ENCODE assay signal across 8 cellular contexts in the genomic region with DNA sequence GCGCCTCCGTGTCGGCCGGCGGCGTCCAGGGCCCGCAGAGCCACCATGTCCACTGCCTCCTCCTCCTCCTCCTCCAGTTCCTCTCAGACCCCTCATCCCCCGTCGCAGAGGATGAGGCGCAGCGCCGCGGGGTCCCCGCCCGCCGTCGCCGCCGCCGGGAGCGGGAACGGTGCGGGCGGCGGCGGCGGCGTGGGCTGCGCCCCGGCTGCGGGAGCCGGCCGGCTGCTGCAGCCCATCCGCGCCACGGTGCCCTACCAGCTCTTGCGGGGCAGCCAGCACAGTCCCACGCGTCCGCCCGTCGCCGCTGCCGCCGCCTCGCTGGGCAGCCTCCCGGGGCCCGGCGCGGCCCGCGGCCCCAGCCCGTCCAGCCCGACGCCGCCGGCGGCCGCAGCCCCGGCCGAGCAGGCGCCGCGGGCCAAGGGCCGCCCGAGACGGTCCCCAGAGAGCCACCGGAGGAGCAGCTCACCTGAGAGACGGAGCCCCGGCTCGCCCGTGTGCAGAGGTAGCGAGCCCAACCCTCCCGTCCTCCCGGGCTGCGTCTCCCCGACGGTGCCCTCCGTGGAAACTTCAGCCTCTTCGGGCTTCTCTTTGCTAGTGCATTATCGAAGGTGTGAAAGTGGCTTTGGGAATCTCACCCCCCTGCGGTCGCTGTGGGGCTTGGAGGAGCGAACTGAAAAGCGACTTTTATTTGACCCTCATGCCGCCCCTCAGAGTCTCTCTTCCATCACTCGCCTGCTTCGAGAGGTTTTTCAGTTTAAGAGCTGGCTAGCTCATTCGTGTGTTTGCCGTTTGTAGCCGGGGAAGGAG. TPM values are rescaled to one million over a fixed set of nuclear protein-coding genes. Genes with fewer than 3 reads are reported as not detected.
DNase-seq lines count a peak whose midpoint lies in the region; ATAC-seq and TF ChIP-seq lines count a peak whose summit lies in the region.

No MANE protein-coding gene starts in this region.

- no peak overlapping the region for H3K4me3 Mint-ChIP-seq in Calu3 (ENCODE audit: low read depth, unreplicated experiment)

- H3K36me3 Mint-ChIP-seq in Calu3 (ENCODE audit: insufficient read depth, unreplicated experiment) = no peaks in the 10 kb centered on the region

- H3K27ac ChIP-seq in lower lobe of right lung = peak overlapping the region; percentile 95

- H3K36me3 ChIP-seq in lower lobe of right lung = no peaks in the 10 kb centered on the region

- no peaks in the 10 kb centered on the region for H3K4me1 ChIP-seq in lower lobe of right lung

- peak; percentile 67 for DNase-seq in Calu3
- DNase-seq in NCI-H1930 (lab: John Stamatoyannopoulos, UW) = peak; percentile 24 to 40
- peak; percentile 59 for DNase-seq in activated CD4-positive, alpha-beta T cell treated with anti-CD3 and anti-CD28 coated beads for 48 hours
- peak; percentile 50 for DNase-seq in dermis blood vessel endothelial cell
- peak; percentile 62 for DNase-seq in lower lobe of right lung
- DNase-seq in stimulated activated CD4-positive, alpha-beta T cell treated with anti-CD3 and anti-CD28 coated beads, TNF-alpha, amount 100 ng/mL, for 4 hours (ENCODE audit: low read depth in 3 of 3) = peak; percentile 9 to 21 (median 14)

- no peaks in the 10 kb centered on the region for H3K9me3 Mint-ChIP-seq in Calu3 (ENCODE audit: low read depth, unreplicated experiment)

- no peaks in the 10 kb centered on the region for H3K9me3 ChIP-seq in lower lobe of right lung

- BruUV-seq in Calu3 (replicated peaks; lab: Mats Ljungman, UMichigan) = no TSS peak

- no peak overlapping the region for H3K27ac Mint-ChIP-seq in Calu3 (ENCODE audit: unreplicated experiment)

- H3K4me3 ChIP-seq in lower lobe of right lung = peak overlapping the region; percentile 95

- H3K27me3 ChIP-seq in lower lobe of right lung (ENCODE audit: low read depth) = no peaks in the 10 kb centered on the region

- CTCF ChIA-PET in Calu3 (lab: Charles Lee) = interaction anchor here (0.6 to 2.4 kb wide), 5 partner anchors 10 to 288 kb away, joined by 3 to 10 read pairs (median 3); no protein-coding TSS in a partner anchor

- ATAC-seq in GM21825 (IDR thresholded peaks at IDR 0.05; ENCODE audit: unreplicated experiment) (peak; percentile 8), lower lobe of right lung (peak in 1 of 2 donors; percentile 1), GM18870 (IDR thresholded peaks at IDR 0.05; ENCODE audit: unreplicated experiment) (no peak)

- intact Hi-C loops in Calu3 (cut with micrococcal nuclease; ENCODE audit: unreplicated experiment) (loop anchor here (2.0 to 5.0 kb wide), 4 partner anchors 67 to 289 kb away; no protein-coding TSS in a partner anchor), lower lobe of right lung (cut with DNase I) (no loop called here)

- TF ChIP-seq CTCF in Calu3 (IDR thresholded peaks at IDR 0.05; ENCODE audit: unreplicated experiment) (no peak), lower lobe of right lung (IDR thresholded peaks at IDR 0.05) (no peak)

- no peaks in the 10 kb centered on the region for H3K4me1 Mint-ChIP-seq in Calu3 (ENCODE audit: low read depth, unreplicated experiment)

- H3K27me3 Mint-ChIP-seq in Calu3 (ENCODE audit: unreplicated experiment) = no peaks in the 10 kb centered on the region

RNA-seq across cellular contexts. Expression of a gene that starts 0.9 kb away (rescaled TPM):
- total RNA-seq in Calu3 (2022) (10.1 and 12.9 TPM in 2 replicates), dermis blood vessel endothelial cell (0.85 and 2.1 TPM in 2 replicates), lower lobe of right lung (63.9 TPM)

Comparison
In these comparisons a context has a peak if more than half of its experiments do, and no peak if none do; other contexts are left out.
1. DNase-seq: peak in every context shown above with its lines; median percentile 67 in Calu3; 62 in lower lobe of right lung; 59 in activated CD4-positive, alpha-beta T cell treated with anti-CD3 and anti-CD28 coated beads for 48 hours; 50 in dermis blood vessel endothelial cell; 32 in NCI-H1930; 14 in stimulated activated CD4-positive, alpha-beta T cell treated with anti-CD3 and anti-CD28 coated beads, TNF-alpha, amount 100 ng/mL, for 4 hours.